21 cellular contexts compared by ENCODE assay signal in the genomic region with DNA sequence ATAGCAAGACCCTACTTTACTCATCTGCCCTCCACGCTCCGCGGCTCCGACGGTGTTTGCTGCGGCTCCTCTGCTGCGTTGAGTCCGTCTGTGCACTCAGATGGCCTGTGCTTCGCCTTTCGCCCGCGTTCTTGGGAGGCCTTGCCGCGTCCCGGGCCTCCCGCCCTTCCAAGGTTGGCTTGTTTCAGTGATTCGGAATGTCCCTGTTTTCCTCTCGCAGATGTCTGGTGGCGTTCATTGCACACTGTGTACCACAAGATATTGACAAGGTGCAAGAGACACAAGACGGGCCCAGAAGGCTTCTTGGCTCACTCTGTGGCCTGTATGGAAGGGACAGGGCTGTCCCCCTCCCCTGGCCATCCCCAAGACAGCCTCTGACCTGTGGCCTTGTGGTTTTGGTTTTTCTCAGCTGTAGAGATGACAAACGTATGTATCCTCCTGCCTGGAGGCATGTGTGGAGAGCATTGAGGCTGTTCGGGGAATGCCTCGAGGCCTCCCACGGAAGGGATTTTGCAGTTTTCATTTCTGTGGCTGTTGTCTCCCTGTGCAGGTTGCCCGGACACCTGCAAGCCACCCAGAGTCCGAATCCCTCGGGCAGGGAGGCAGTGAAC. TPM values are rescaled to one million over a fixed set of nuclear protein-coding genes. Genes with fewer than 3 reads are reported as not detected.
DNase-seq lines count a peak whose midpoint lies in the region; ATAC-seq and TF ChIP-seq lines count a peak whose summit lies in the region.
"Had no signal": no experiment of that assay in that cellular context is flagged by ENCODE, and none has a peak within 500 bp of the region (broad histone marks: within the 10 kb centered on the region; RNA-seq: fewer than 3 reads in every experiment).

No MANE protein-coding gene starts in this region.

- H3K27ac ChIP-seq in breast epithelium (peak overlapping the region in 1 of 2 donors; percentile 32), left lung (peak overlapping the region; percentile 10 to 30), temporal lobe (ENCODE audit: low read depth, low read length) (peak overlapping the region; percentile 69)
- H3K27ac ChIP-seq: A549, coronary artery, parathyroid adenoma, PC-9, VCaP had no signal

- H3K27me3 ChIP-seq in breast epithelium: no peaks in the 10 kb centered on the region
- no peaks in the 10 kb centered on the region for H3K27me3 ChIP-seq in left lung
- H3K27me3 ChIP-seq: MG63 had no signal

- H3K36me3 ChIP-seq in breast epithelium (no peaks in the 10 kb centered on the region), left lung (peaks cover 0 to 16% of the 10 kb centered on the region in 2 donors)

- CTCF ChIA-PET in MCF 10A (lab: Yijun Ruan, JAX): interaction anchor here (0.5 kb wide), 1 partner anchor 21 kb away, joined by 4 read pairs; no protein-coding TSS in a partner anchor

- ATAC-seq in left lung: no peak
- ATAC-seq: A549; activated CD8-positive, alpha-beta T cell treated with anti-CD3 and anti-CD28 coated beads, Interleukin-2, amount 10 ng/mL, durations not matched to agents 7 days and 5 days had no signal

- TF ChIP-seq CTCF in MCF 10A (IDR thresholded peaks at IDR 0.05; ENCODE audit: unreplicated experiment) (no peak), breast epithelium (IDR thresholded peaks at IDR 0.05) (no peak), brain (conservative IDR thresholded peaks at IDR 0.05) (no peak), left lung (IDR thresholded peaks at IDR 0.05) (no peak)

- H3K4me1 ChIP-seq in breast epithelium: peaks cover 0 to 4% of the 10 kb centered on the region in 2 donors
- H3K4me1 ChIP-seq in left lung: peaks cover 12 to 39% of the 10 kb centered on the region in 2 donors
- H3K4me1 ChIP-seq: A549, parathyroid adenoma had no signal

- H3K27ac Mint-ChIP-seq in MCF 10A (ENCODE audit: low read depth, unreplicated experiment): peak overlapping the region; percentile 50
- H3K27ac Mint-ChIP-seq in brain: peak overlapping the region in 3 of 5 experiments; percentile 43 to 63 (median 50)
- H3K27ac Mint-ChIP-seq: activated CD8-positive, alpha-beta T cell treated with anti-CD3 and anti-CD28 coated beads, Interleukin-2, amount 10 ng/mL, durations not matched to agents 7 days and 5 days had no signal

- POLR2A ChIA-PET in MCF 10A (lab: Yijun Ruan, JAX): no interaction called here

- BruUV-seq in MCF 10A (replicated peaks; lab: Mats Ljungman, UMichigan): no TSS peak

- H3K4me3 ChIP-seq in breast epithelium (no peak overlapping the region), left lung (no peak overlapping the region)
- H3K4me3 ChIP-seq: A549, coronary artery, MG63, PC-9 had no signal

- H3K9me3 Mint-ChIP-seq in MCF 10A (ENCODE audit: unreplicated experiment) (no peaks in the 10 kb centered on the region), brain (no peaks in the 10 kb centered on the region)
- H3K9me3 Mint-ChIP-seq: CD4-positive, alpha-beta T cell had no signal

- intact Hi-C loops in MCF 10A (cut with micrococcal nuclease) (no loop called here), breast epithelium (cut with DNase I; ENCODE audit: low total_unique reads) (no loop called here), left lung (cut with DNase I) (no loop called here)

- H3K9me3 ChIP-seq in breast epithelium (no peaks in the 10 kb centered on the region), left lung (no peaks in the 10 kb centered on the region)
- H3K9me3 ChIP-seq: A549, MG63 had no signal

- no peaks in the 10 kb centered on the region for H3K27me3 Mint-ChIP-seq in MCF 10A (ENCODE audit: insufficient read depth, unreplicated experiment)
- H3K27me3 Mint-ChIP-seq in brain: no peaks in the 10 kb centered on the region
- H3K27me3 Mint-ChIP-seq: CD4-positive, alpha-beta T cell had no signal

- DNase-seq in MCF 10A (ENCODE audit: unreplicated experiment) (no peak), breast epithelium (ENCODE audit: low spot score in 2 of 2) (no peak), left lung (no peak), NCI-H2171 treated with DMSO at 0.1 percent for 48 hours (lab: John Stamatoyannopoulos, UW) (no peak), CD1c-positive myeloid dendritic cell (ENCODE audit: extremely low spot score) (no peak)
- no peak for DNase-seq in activated CD4-positive, alpha-beta T cell treated with anti-CD3 and anti-CD28 coated beads, Interleukin-2, amount 50 U/mL, for 4 hours
- DNase-seq: activated CD8-positive, alpha-beta T cell treated with anti-CD3 and anti-CD28 coated beads, Interleukin-2, amount 10 ng/mL, durations not matched to agents 7 days and 5 days; CD4-positive, alpha-beta T cell; DMS79 treated with DMSO at 0.1 percent for 48 hours; head of caudate nucleus; MG63; NCI-H187 treated with DMSO at 0.1 percent for 48 hours; NCI-H526; PC-9; stimulated activated naive CD4-positive, alpha-beta T cell had no signal

- TF ChIP-seq POLR2A in breast epithelium (IDR thresholded peaks at IDR 0.05): no peak

- H3K36me3 Mint-ChIP-seq in MCF 10A (ENCODE audit: insufficient read depth, unreplicated experiment): peaks cover 28% of the 10 kb centered on the region
- H3K36me3 Mint-ChIP-seq in brain: peaks cover 59% of the 10 kb centered on the region

- H3K4me1 Mint-ChIP-seq in MCF 10A (ENCODE audit: insufficient read depth, unreplicated experiment) (no peaks in the 10 kb centered on the region), brain (no peaks in the 10 kb centered on the region)

- H3K4me3 Mint-ChIP-seq in MCF 10A (ENCODE audit: unreplicated experiment) (no peak overlapping the region), brain (no peak overlapping the region)
- H3K4me3 Mint-ChIP-seq: activated CD8-positive, alpha-beta T cell treated with anti-CD3 and anti-CD28 coated beads, Interleukin-2, amount 10 ng/mL, durations not matched to agents 7 days and 5 days; CD4-positive, alpha-beta T cell had no signal

RNA-seq across cellular contexts. Expression of gene MGRN1, which starts 15.4 kb away (rescaled TPM):
- 61.3 and 62.9 TPM in 2 replicates for total RNA-seq in MCF 10A (2022)
- total RNA-seq in breast epithelium: 10 to 100 TPM; 26.7 to 28.5 (median 27.9) TPM
- 63.1 TPM for polyA plus RNA-seq in brain (ENCODE audit: insufficient read depth, low read depth, low replicate concordance)
- 10 to 100 TPM; 81.6 to 98.1 TPM for total RNA-seq in left lung
- total RNA-seq in temporal lobe: 51.1 TPM

RNA-seq across cellular contexts. Expression of gene UBALD1, which starts 25.3 kb away (rescaled TPM):
- total RNA-seq in MCF 10A (2022): 28.0 and 42.1 TPM in 2 replicates
- 10 to 100 TPM in 1 of 3 donors, 1 to 10 TPM in 2; 5.8 to 11.3 (median 7.2) TPM for total RNA-seq in breast epithelium
- 50.5 TPM for polyA plus RNA-seq in brain (ENCODE audit: insufficient read depth, low read depth, low replicate concordance)
- 10 to 100 TPM; 26.7 to 27.8 TPM for total RNA-seq in left lung
- 3.2 TPM for total RNA-seq in temporal lobe

RNA-seq across cellular contexts. Expression of gene NUDT16L1, which starts 53.4 kb away (rescaled TPM):
- total RNA-seq in MCF 10A (2022): 18.3 and 21.8 TPM in 2 replicates
- total RNA-seq in breast epithelium: 10 to 100 TPM; 22.4 to 38.0 (median 32.3) TPM
- 78.7 TPM for polyA plus RNA-seq in brain (ENCODE audit: insufficient read depth, low read depth, low replicate concordance)
- total RNA-seq in left lung: 10 to 100 TPM; 26.6 to 53.1 TPM
- 34.9 TPM for total RNA-seq in temporal lobe
